ENCODE assay signal across 10 cellular contexts in the genomic region with DNA sequence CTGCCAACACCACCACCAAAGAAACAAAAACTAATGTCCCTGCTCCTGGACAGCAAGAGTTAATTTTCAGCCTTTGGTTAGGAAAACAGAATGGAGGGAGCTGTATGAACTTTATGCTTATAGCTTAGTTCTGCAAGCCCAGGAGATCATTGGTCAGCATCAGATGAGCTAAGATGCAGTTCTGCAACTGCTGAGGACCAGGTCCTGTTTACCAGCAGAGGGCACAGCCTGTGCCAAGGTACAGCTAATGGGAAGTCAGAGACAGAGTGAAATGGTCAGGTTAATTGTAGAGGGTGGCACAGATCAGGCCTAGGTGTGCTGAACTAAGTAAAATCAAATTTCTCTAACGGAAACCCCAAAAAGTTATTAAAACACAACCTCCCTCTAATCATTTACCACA.
A peak's percentile ranks its signal among the peaks of the same experiment; 100 is the strongest.
DNase-seq lines count a peak whose midpoint lies in the region; ATAC-seq and TF ChIP-seq lines count a peak whose summit lies in the region.
"Had no signal": no experiment of that assay in that cellular context is flagged by ENCODE, and none has a peak within 500 bp of the region (broad histone marks: within the 10 kb centered on the region; RNA-seq: fewer than 3 reads in every experiment).

No MANE protein-coding gene starts in this region.

- H3K4me3 ChIP-seq in MG63 (no peak overlapping the region), thoracic aorta (no peak overlapping the region)

- DNase-seq in NCI-H510A treated with DMSO at 0.1 percent for 48 hours (lab: John Stamatoyannopoulos, UW) (peak; percentile 27), NCI-H510A (lab: John Stamatoyannopoulos, UW) (no peak), MG63 (peak; percentile 20), fibroblast of gingiva (ENCODE audit: low read depth) (peak; percentile 43), thoracic aorta (ENCODE audit: low spot score) (no peak), endothelial cell (ENCODE audit: low spot score) (no peak)
- no peak for DNase-seq in natural killer cell treated with Interleukin-12 subunit alpha and Interleukin-12 subunit beta and Interleukin-15 and Interleukin-18, amount 100 ng/mL, for 72 hours (ENCODE audit: low spot score)
- DNase-seq: CD4-positive, CD25-positive, alpha-beta regulatory T cell; KBM-7 had no signal

- no peak overlapping the region for H3K27ac Mint-ChIP-seq in endothelial cell (ENCODE audit: unreplicated experiment)
- H3K27ac Mint-ChIP-seq in natural killer cell treated with Interleukin-12 subunit alpha and Interleukin-12 subunit beta and Interleukin-15 and Interleukin-18, amount 100 ng/mL, for 72 hours = no peak overlapping the region
- H3K27ac Mint-ChIP-seq: CD4-positive, CD25-positive, alpha-beta regulatory T cell had no signal

- peaks cover 6% of the 10 kb centered on the region for H3K4me1 Mint-ChIP-seq in endothelial cell (ENCODE audit: unreplicated experiment)
- H3K4me1 Mint-ChIP-seq in natural killer cell treated with Interleukin-12 subunit alpha and Interleukin-12 subunit beta and Interleukin-15 and Interleukin-18, amount 100 ng/mL, for 72 hours (ENCODE audit: low read depth in 2 of 2) = no peaks in the 10 kb centered on the region
- H3K4me1 Mint-ChIP-seq: CD4-positive, CD25-positive, alpha-beta regulatory T cell had no signal

- H3K36me3 Mint-ChIP-seq in endothelial cell (ENCODE audit: low read depth, unreplicated experiment) = no peaks in the 10 kb centered on the region
- no peaks in the 10 kb centered on the region for H3K36me3 Mint-ChIP-seq in natural killer cell treated with Interleukin-12 subunit alpha and Interleukin-12 subunit beta and Interleukin-15 and Interleukin-18, amount 100 ng/mL, for 72 hours
- H3K36me3 Mint-ChIP-seq: CD4-positive, CD25-positive, alpha-beta regulatory T cell had no signal

- peak; percentile 29 for TF ChIP-seq CTCF in thoracic aorta (IDR thresholded peaks at IDR 0.05)
- no peak for TF ChIP-seq CTCF in endothelial cell (IDR thresholded peaks at IDR 0.05; ENCODE audit: unreplicated experiment)

- no peaks in the 10 kb centered on the region for H3K27me3 Mint-ChIP-seq in endothelial cell (ENCODE audit: unreplicated experiment)
- peaks cover 3% of the 10 kb centered on the region in 2 donors for H3K27me3 Mint-ChIP-seq in natural killer cell treated with Interleukin-12 subunit alpha and Interleukin-12 subunit beta and Interleukin-15 and Interleukin-18, amount 100 ng/mL, for 72 hours
- H3K27me3 Mint-ChIP-seq: CD4-positive, CD25-positive, alpha-beta regulatory T cell had no signal

- no peak for ATAC-seq in thoracic aorta (ENCODE audit: insufficient number of reproducible peaks, low FRiP score, low read depth)
- no peak for ATAC-seq in natural killer cell treated with Interleukin-12 subunit alpha and Interleukin-12 subunit beta and Interleukin-15 and Interleukin-18, amount 100 ng/mL, for 72 hours
- ATAC-seq in HG03135 (IDR thresholded peaks at IDR 0.05; ENCODE audit: unreplicated experiment) = no peak

- H3K4me3 Mint-ChIP-seq in endothelial cell (ENCODE audit: unreplicated experiment) = no peak overlapping the region
- no peak overlapping the region for H3K4me3 Mint-ChIP-seq in natural killer cell treated with Interleukin-12 subunit alpha and Interleukin-12 subunit beta and Interleukin-15 and Interleukin-18, amount 100 ng/mL, for 72 hours
- H3K4me3 Mint-ChIP-seq: CD4-positive, CD25-positive, alpha-beta regulatory T cell had no signal

- H3K9me3 ChIP-seq in MG63 (no peaks in the 10 kb centered on the region), thoracic aorta (no peaks in the 10 kb centered on the region)

- peaks cover 0 to 77% of the 10 kb centered on the region in 2 donors for H3K4me1 ChIP-seq in thoracic aorta (ENCODE audit: control insufficient read depth in 1 of 2, low read depth in 2 of 2)

- no peaks in the 10 kb centered on the region for H3K36me3 ChIP-seq in MG63
- H3K36me3 ChIP-seq in thoracic aorta = no peaks in the 10 kb centered on the region

- peak overlapping the region; percentile 14 to 25 for H3K27ac ChIP-seq in thoracic aorta

- H3K27me3 ChIP-seq in MG63 (no peaks in the 10 kb centered on the region), thoracic aorta (replicated peaks; ENCODE audit: insufficient read depth) (no peaks in the 10 kb centered on the region)

- no peaks in the 10 kb centered on the region for H3K9me3 Mint-ChIP-seq in endothelial cell (ENCODE audit: unreplicated experiment)
- no peaks in the 10 kb centered on the region for H3K9me3 Mint-ChIP-seq in natural killer cell treated with Interleukin-12 subunit alpha and Interleukin-12 subunit beta and Interleukin-15 and Interleukin-18, amount 100 ng/mL, for 72 hours
- H3K9me3 Mint-ChIP-seq: CD4-positive, CD25-positive, alpha-beta regulatory T cell had no signal

Comparison
In these comparisons a context has a peak if more than half of its experiments do, and no peak if none do; other contexts are left out.
1. DNase-seq: peak in NCI-H510A treated with DMSO at 0.1 percent for 48 hours (single experiment), MG63 (single experiment) and fibroblast of gingiva (single experiment); none in NCI-H510A (single experiment), thoracic aorta (single experiment), endothelial cell (single experiment) and natural killer cell treated with Interleukin-12 subunit alpha and Interleukin-12 subunit beta and Interleukin-15 and Interleukin-18, amount 100 ng/mL, for 72 hours (single experiment).